16 cellular contexts compared by ENCODE assay signal in genomic region chr9:8769153-8769552, GRCh38.
"Had no signal": no experiment of that assay in that cellular context is flagged by ENCODE, and none has a peak within 500 bp of the region (broad histone marks: within the 10 kb centered on the region; RNA-seq: fewer than 3 reads in every experiment).

No MANE protein-coding gene starts in this region.

- H3K27ac ChIP-seq: lower lobe of right lung, neutrophil, thyroid gland had no signal

- H3K4me3 ChIP-seq: body of pancreas, lower lobe of right lung, pancreas, thyroid gland had no signal

- H3K36me3 ChIP-seq: lower lobe of right lung, neutrophil, pancreas, thyroid gland had no signal

- H3K27me3 ChIP-seq: body of pancreas, neutrophil, pancreas, thyroid gland had no signal

- H3K9me3 ChIP-seq: body of pancreas, lower lobe of right lung, neutrophil, pancreas, thyroid gland had no signal

- ATAC-seq: activated CD8-positive, alpha-beta memory T cell treated with anti-CD3 and anti-CD28 coated beads, Interleukin-2, amount 10 ng/mL, durations not matched to agents 7 days and 5 days; body of pancreas; effector memory CD8-positive, alpha-beta T cell; lower lobe of right lung; naive thymus-derived CD8-positive, alpha-beta T cell had no signal

- DNase-seq: activated CD4-positive, alpha-beta memory T cell treated with anti-CD3 and anti-CD28 coated beads, Interleukin-2, amount 10 ng/mL, durations not matched to agents 7 days and 5 days; activated CD4-positive, alpha-beta T cell treated with anti-CD3 and anti-CD28 coated beads for 48 hours; activated CD4-positive, CD25-positive, alpha-beta regulatory T cell; activated CD8-positive, alpha-beta memory T cell treated with anti-CD3 and anti-CD28 coated beads, Interleukin-2, amount 10 ng/mL, durations not matched to agents 7 days and 5 days; activated naive CD4-positive, alpha-beta T cell treated with Interleukin-2 at 50 U/mL for 16 hours; body of pancreas; dermis blood vessel endothelial cell; effector memory CD8-positive, alpha-beta T cell; lower lobe of right lung; naive thymus-derived CD8-positive, alpha-beta T cell; pancreas; stimulated activated CD4-positive, alpha-beta T cell treated with anti-CD3 and anti-CD28 coated beads, Interleukin-1b, Interleukin-23, amount 100 ng/mL, for 48 hours; stimulated activated CD8-positive, alpha-beta memory T cell treated with anti-CD3 and anti-CD28 coated beads, Interleukin-4, amount 100 ng/mL, for 48 hours; stimulated activated naive CD4-positive, alpha-beta T cell; thyroid gland had no signal

- H3K4me1 ChIP-seq: body of pancreas, lower lobe of right lung, pancreas, thyroid gland had no signal
